8 cellular contexts compared by ENCODE assay signal in genomic region chr3:105868450-105868744, GRCh38. TPM values are rescaled to one million over a fixed set of nuclear protein-coding genes. Genes with fewer than 3 reads are reported as not detected.
DNase-seq lines count a peak whose midpoint lies in the region; ATAC-seq and TF ChIP-seq lines count a peak whose summit lies in the region.

No MANE protein-coding gene starts in this region.

- TF ChIP-seq POLR2A in esophagus muscularis mucosa (IDR thresholded peaks at IDR 0.05; ENCODE audit: low read depth) (no peak), uterus (IDR thresholded peaks at IDR 0.05) (no peak)

- H3K4me3 Mint-ChIP-seq in activated CD8-positive, alpha-beta T cell treated with anti-CD3 and anti-CD28 coated beads for 36 hours = no peak overlapping the region

- H3K27ac ChIP-seq in Karpas-422 (ENCODE audit: low read length) (peak overlapping the region; percentile 87), esophagus muscularis mucosa (replicated peaks in 1 of 4) (peak overlapping the region; percentile 91 to 98 (median 94)), uterus (peak overlapping the region; percentile 96 to 98)

- peak overlapping the region; percentile 96 for H3K27ac Mint-ChIP-seq in activated CD8-positive, alpha-beta T cell treated with anti-CD3 and anti-CD28 coated beads for 36 hours

- peaks cover 43% of the 10 kb centered on the region for H3K36me3 Mint-ChIP-seq in activated CD8-positive, alpha-beta T cell treated with anti-CD3 and anti-CD28 coated beads for 36 hours (ENCODE audit: low read depth)

- H3K27me3 ChIP-seq in Karpas-422 (ENCODE audit: low read length) (no peaks in the 10 kb centered on the region), esophagus muscularis mucosa (no peaks in the 10 kb centered on the region), mucosa of stomach (ENCODE audit: control insufficient read depth, insufficient read depth, low read length) (no peaks in the 10 kb centered on the region), uterus (no peaks in the 10 kb centered on the region)

- H3K4me2 ChIP-seq in Karpas-422 (ENCODE audit: low read depth, low read length, poor library complexity, severe bottlenecking) = peak overlapping the region; percentile 90

- CTCF ChIA-PET in activated CD8-positive, alpha-beta T cell treated with anti-CD3 and anti-CD28 coated beads for 36 hours (lab: Charles Lee) = interaction anchor here (1.3 kb wide), 1 partner anchor 33 kb away, joined by 4 read pairs; no protein-coding TSS in a partner anchor

- no peaks in the 10 kb centered on the region for H3K27me3 Mint-ChIP-seq in activated CD8-positive, alpha-beta T cell treated with anti-CD3 and anti-CD28 coated beads for 36 hours

- H3K9me3 ChIP-seq in Karpas-422 (ENCODE audit: low read length) (no peaks in the 10 kb centered on the region), esophagus muscularis mucosa (no peaks in the 10 kb centered on the region), mucosa of stomach (ENCODE audit: control insufficient read depth, low read length) (no peaks in the 10 kb centered on the region), uterus (no peaks in the 10 kb centered on the region)

- intact Hi-C loops in activated CD8-positive, alpha-beta T cell treated with anti-CD3 and anti-CD28 coated beads for 36 hours (cut with micrococcal nuclease) = loop anchor here (5.0 kb wide), 4 partner anchors 41 to 464 kb away; no protein-coding TSS in a partner anchor
- intact Hi-C loops in esophagus muscularis mucosa (cut with DNase I) (no loop called here), uterus (cut with DNase I; ENCODE audit: low total_unique reads) (no loop called here)

- no peak overlapping the region for H2AFZ ChIP-seq in Karpas-422 (ENCODE audit: low read length)

- peak; percentile 74 for DNase-seq in DMS 273 (lab: John Stamatoyannopoulos, UW; ENCODE audit: unreplicated experiment)
- DNase-seq in DMS 273 treated with DMSO at 0.1 percent for 48 hours (lab: John Stamatoyannopoulos, UW) = no peak
- peak; percentile 66 for DNase-seq in Karpas-422
- peak; percentile 37 for DNase-seq in activated CD8-positive, alpha-beta T cell treated with anti-CD3 and anti-CD28 coated beads for 36 hours
- peak; percentile 93 for DNase-seq in esophagus muscularis mucosa (ENCODE audit: extremely low spot score)
- peak; percentile 53 to 58 for DNase-seq in uterus

- peak overlapping the region; percentile 94 for H3K9ac ChIP-seq in Karpas-422 (ENCODE audit: low read length)
- H3K9ac ChIP-seq in mucosa of stomach (ENCODE audit: low read length) = peak overlapping the region; percentile 85

- no peaks in the 10 kb centered on the region for H3K9me3 Mint-ChIP-seq in activated CD8-positive, alpha-beta T cell treated with anti-CD3 and anti-CD28 coated beads for 36 hours

- 5% methylated on average over 4 of the region's 27 CpGs for WGBS in esophagus muscularis mucosa

- POLR2A ChIA-PET in activated CD8-positive, alpha-beta T cell treated with anti-CD3 and anti-CD28 coated beads for 36 hours (lab: Charles Lee) = interaction anchor here (0.8 to 4.7 kb wide), 16 partner anchors 8 to 462 kb away, joined by 3 to 33 read pairs (median 4); no protein-coding TSS in a partner anchor

- H3K4me1 ChIP-seq in Karpas-422 (ENCODE audit: low read length) (peaks cover 50% of the 10 kb centered on the region), esophagus muscularis mucosa (peaks cover 23 to 52% (median 50%) of the 10 kb centered on the region in 4 donors), mucosa of stomach (ENCODE audit: control insufficient read depth, insufficient read depth, low read length) (peaks cover 16% of the 10 kb centered on the region), uterus (peaks cover 0 to 15% of the 10 kb centered on the region in 2 donors)

- peaks cover 28% of the 10 kb centered on the region for H3K36me3 ChIP-seq in Karpas-422 (ENCODE audit: insufficient read depth, low read length)
- H3K36me3 ChIP-seq in esophagus muscularis mucosa = peaks cover 0 to 11% (median 0%) of the 10 kb centered on the region in 4 donors
- H3K36me3 ChIP-seq in mucosa of stomach (ENCODE audit: control insufficient read depth, insufficient read depth, low read length) = no peaks in the 10 kb centered on the region
- no peaks in the 10 kb centered on the region for H3K36me3 ChIP-seq in uterus

- no peak for TF ChIP-seq EP300 in esophagus muscularis mucosa (IDR thresholded peaks at IDR 0.05)

- peaks cover 28% of the 10 kb centered on the region for H3K4me1 Mint-ChIP-seq in activated CD8-positive, alpha-beta T cell treated with anti-CD3 and anti-CD28 coated beads for 36 hours (ENCODE audit: low read depth)

- ATAC-seq in GM21723 (IDR thresholded peaks at IDR 0.05; ENCODE audit: unreplicated experiment) = peak; percentile 11
- peak; percentile 1 for ATAC-seq in activated CD8-positive, alpha-beta T cell treated with anti-CD3 and anti-CD28 coated beads for 36 hours

- H3K4me3 ChIP-seq in Karpas-422 (ENCODE audit: low read length) (peak overlapping the region; percentile 76), esophagus muscularis mucosa (peak overlapping the region; percentile 66 to 96 (median 83)), mucosa of stomach (ENCODE audit: low read length) (peak overlapping the region; percentile 71), uterus (peak overlapping the region; percentile 82 to 89)

- H4K20me1 ChIP-seq in Karpas-422 (ENCODE audit: insufficient read depth, low read depth, low read length) = no peaks in the 10 kb centered on the region

- H3K79me2 ChIP-seq in Karpas-422 (ENCODE audit: low read length) = peaks cover 60% of the 10 kb centered on the region

- H3K9me2 ChIP-seq in Karpas-422 (replicated peaks; ENCODE audit: insufficient read depth, low read length) = no peaks in the 10 kb centered on the region

- no peak for TF ChIP-seq CTCF in activated CD8-positive, alpha-beta T cell treated with anti-CD3 and anti-CD28 coated beads for 36 hours (IDR thresholded peaks at IDR 0.05)
- TF ChIP-seq CTCF in esophagus muscularis mucosa (IDR thresholded peaks at IDR 0.05) (no peak), uterus (IDR thresholded peaks at IDR 0.05) (no peak)

RNA-seq across cellular contexts. Expression of gene CBLB, which starts 0.4 kb away (rescaled TPM):
- total RNA-seq in Karpas-422 (2014; rRNA removed; shearing (Covaris generic); ENCODE audit: low replicate concordance) = 94.9 and 98.8 TPM in 2 replicates
- total RNA-seq in activated CD8-positive, alpha-beta T cell treated with anti-CD3 and anti-CD28 coated beads for 36 hours = 100 to 1,000 TPM; 104 to 113 TPM
- 10 to 100 TPM; 20.7 to 35.7 (median 26.2) TPM for total RNA-seq in esophagus muscularis mucosa
- 10 to 100 TPM; 26.1 to 86.2 (median 44.5) TPM for total RNA-seq in uterus
